In the genomic region with DNA sequence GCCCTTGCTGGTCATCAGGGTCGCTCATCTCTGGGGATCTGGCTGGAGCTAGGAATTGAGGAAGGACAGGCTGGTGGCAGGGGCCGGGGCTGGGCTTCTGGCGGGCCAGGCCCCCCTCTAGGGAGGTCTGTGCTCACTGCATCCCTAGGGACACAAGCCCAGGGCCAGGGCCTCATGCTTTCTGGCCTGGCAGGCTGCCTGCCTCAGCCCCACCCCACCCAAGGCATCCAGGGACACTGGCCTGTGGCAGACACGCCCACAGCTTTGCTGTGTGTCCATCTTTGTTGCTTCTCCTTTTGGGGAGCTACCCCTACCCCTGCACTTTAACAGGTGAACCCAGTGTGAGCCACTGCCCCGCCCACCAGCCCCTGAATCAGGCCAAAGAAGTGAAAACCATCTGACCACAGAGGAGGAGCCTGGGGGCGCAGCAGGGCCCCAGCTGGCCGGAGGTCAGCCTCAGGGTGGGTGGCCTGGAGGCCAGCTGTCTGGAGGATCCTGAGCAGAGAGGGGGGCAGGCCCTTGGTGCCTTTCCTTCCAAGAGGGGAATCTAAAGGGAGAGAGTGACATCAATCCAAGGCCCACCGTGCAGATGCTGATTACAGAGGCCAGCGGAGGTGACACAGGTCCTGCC, we compare ENCODE assay signal across 8 cellular contexts. TPM values are rescaled to one million over a fixed set of nuclear protein-coding genes. Genes with fewer than 3 reads are reported as not detected.
DNase-seq lines count a peak whose midpoint lies in the region; ATAC-seq and TF ChIP-seq lines count a peak whose summit lies in the region.

No MANE protein-coding gene starts in this region.

- peak overlapping the region; percentile 99 for H2AFZ ChIP-seq in PC-3 (ENCODE audit: low read length)

- H3K4me2 ChIP-seq in PC-3 (ENCODE audit: low read length): peak overlapping the region; percentile 82

- POLR2A ChIA-PET in HEK293 (lab: Yijun Ruan, JAX): interaction anchor here (1.1 kb wide), 1 partner anchor 138 kb away, joined by 3 read pairs; no protein-coding TSS in a partner anchor
- POLR2A ChIA-PET in PC-3 (lab: Charles Lee; ENCODE audit: unreplicated experiment): no interaction called here

- no peak overlapping the region for H3K4me3 ChIP-seq in HEK293 (ENCODE audit: low read depth, low read length)
- no peak overlapping the region for H3K4me3 ChIP-seq in PC-3 (ENCODE audit: low read length)
- H3K4me3 ChIP-seq in cardiac muscle cell: no peak overlapping the region

- ATAC-seq in PC-3 (peak; percentile 41), omental fat pad (ENCODE audit: low FRiP score) (peak; percentile 9), HG02938 (IDR thresholded peaks at IDR 0.05; ENCODE audit: unreplicated experiment) (no peak)

- H3K79me2 ChIP-seq in PC-3 (ENCODE audit: low read length): no peaks in the 10 kb centered on the region

- H3K27me3 ChIP-seq in PC-3 (ENCODE audit: low read length): no peaks in the 10 kb centered on the region
- no peaks in the 10 kb centered on the region for H3K27me3 ChIP-seq in cardiac muscle cell

- no peaks in the 10 kb centered on the region for H4K20me1 ChIP-seq in PC-3 (ENCODE audit: low read length)

- no TSS peak for BruUV-seq in PC-3 (replicated peaks; lab: Mats Ljungman, UMichigan)

- no peaks in the 10 kb centered on the region for H3F3A ChIP-seq in PC-3 (ENCODE audit: low read length, unreplicated experiment)

- intact Hi-C loops in PC-3 (cut with micrococcal nuclease): loop anchor here (5.0 to 10.0 kb wide), 2 partner anchors 93 to 201 kb away; a partner anchor contains a TSS

- no peak overlapping the region for H3K9ac ChIP-seq in PC-3 (ENCODE audit: low read length)

- TF ChIP-seq CTCF in HEK293 (tag by site-specific recombination; IDR thresholded peaks at IDR 0.05) (no peak), PC-3 (conservative IDR thresholded peaks at IDR 0.05; ENCODE audit: low read depth, low read length) (no peak), cardiac muscle cell (IDR thresholded peaks at IDR 0.05; ENCODE audit: low read depth, low read length) (no peak), omental fat pad (IDR thresholded peaks at IDR 0.05) (no peak)

- no peaks in the 10 kb centered on the region for H3K4me1 ChIP-seq in HEK293 (ENCODE audit: control insufficient read depth, insufficient read depth, low read length)
- H3K4me1 ChIP-seq in PC-3 (ENCODE audit: insufficient read depth, low read length): peaks cover 16% of the 10 kb centered on the region
- peaks cover 10% of the 10 kb centered on the region for H3K4me1 ChIP-seq in cardiac muscle cell (ENCODE audit: low read depth)

- CTCF ChIA-PET in HEK293 (lab: Yijun Ruan, JAX) (interaction anchor here (0.6 to 2.5 kb wide), 23 partner anchors 9 to 288 kb away, joined by 3 to 31 read pairs (median 6); no protein-coding TSS in a partner anchor), PC-3 (lab: Charles Lee) (interaction anchor here (1.0 to 1.6 kb wide), 3 partner anchors 16 to 195 kb away, joined by 3 to 13 read pairs (median 12); no protein-coding TSS in a partner anchor)

- no peaks in the 10 kb centered on the region for H3K36me3 ChIP-seq in HEK293 (ENCODE audit: control insufficient read depth in 2 of 2, insufficient read depth in 1 of 2, low read length in 2 of 2)
- no peaks in the 10 kb centered on the region for H3K36me3 ChIP-seq in PC-3 (ENCODE audit: low read depth, low read length)
- H3K36me3 ChIP-seq in cardiac muscle cell: no peaks in the 10 kb centered on the region

- DNase-seq in PC-3 (no peak), cardiac muscle cell (ENCODE audit: low read depth in 1 of 2, low spot score in 1 of 2) (no peak), omental fat pad (ENCODE audit: low spot score) (no peak), 8988T (no peak), NCI-H1105 treated with DMSO at 0.1 percent for 48 hours (lab: John Stamatoyannopoulos, UW) (no peak), KBM-7 (no peak)

- in situ Hi-C loops in KBM-7 (cut with MboI; ENCODE audit: low pct_unique_long_range_greater_than_20kb, low sequenced_read_pairs): no loop called here

- H3K27ac ChIP-seq in HEK293 (ENCODE audit: extremely low read depth, low read depth, low read length) (no peak overlapping the region), PC-3 (ENCODE audit: low read length) (0 out of 2 replicates have a peak overlapping the region, but pooled peaks have one; percentile 41), cardiac muscle cell (peak overlapping the region; percentile 81)

- no peaks in the 10 kb centered on the region for H3K9me2 ChIP-seq in PC-3 (replicated peaks; ENCODE audit: low read length)

- H3K9me3 ChIP-seq in HEK293 (ENCODE audit: control insufficient read depth, insufficient read depth, low read depth, low read length) (no peaks in the 10 kb centered on the region), PC-3 (ENCODE audit: low read length) (no peaks in the 10 kb centered on the region), cardiac muscle cell (ENCODE audit: low read depth) (no peaks in the 10 kb centered on the region)

TF ChIP-seq in HEK293, 187 proteins besides CTCF, POLR2A, EP300 and RAD21:
- 0 out of 2 replicates have a peak, but pooled peaks have one; percentile 6 for TF ChIP-seq KLF1 (tag by site-specific recombination; IDR thresholded peaks at IDR 0.05)
- no peak for TF ChIP-seq OVOL3 (tag by site-specific recombination; IDR thresholded peaks at IDR 0.05)
- TF ChIP-seq, protein P1, sequence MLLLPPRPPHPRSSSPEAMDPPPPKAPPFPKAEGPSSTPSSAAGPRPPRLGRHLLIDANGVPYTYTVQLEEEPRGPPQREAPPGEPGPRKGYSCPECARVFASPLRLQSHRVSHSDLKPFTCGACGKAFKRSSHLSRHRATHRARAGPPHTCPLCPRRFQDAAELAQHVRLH (tag by site-specific recombination; IDR thresholded peaks at IDR 0.05): no peak
- no peak for TF ChIP-seq HOXD13 (CRISPR knock-in tag; IDR thresholded peaks at IDR 0.05; ENCODE audit: borderline replicate concordance)
- TF ChIP-seq, protein P2, sequence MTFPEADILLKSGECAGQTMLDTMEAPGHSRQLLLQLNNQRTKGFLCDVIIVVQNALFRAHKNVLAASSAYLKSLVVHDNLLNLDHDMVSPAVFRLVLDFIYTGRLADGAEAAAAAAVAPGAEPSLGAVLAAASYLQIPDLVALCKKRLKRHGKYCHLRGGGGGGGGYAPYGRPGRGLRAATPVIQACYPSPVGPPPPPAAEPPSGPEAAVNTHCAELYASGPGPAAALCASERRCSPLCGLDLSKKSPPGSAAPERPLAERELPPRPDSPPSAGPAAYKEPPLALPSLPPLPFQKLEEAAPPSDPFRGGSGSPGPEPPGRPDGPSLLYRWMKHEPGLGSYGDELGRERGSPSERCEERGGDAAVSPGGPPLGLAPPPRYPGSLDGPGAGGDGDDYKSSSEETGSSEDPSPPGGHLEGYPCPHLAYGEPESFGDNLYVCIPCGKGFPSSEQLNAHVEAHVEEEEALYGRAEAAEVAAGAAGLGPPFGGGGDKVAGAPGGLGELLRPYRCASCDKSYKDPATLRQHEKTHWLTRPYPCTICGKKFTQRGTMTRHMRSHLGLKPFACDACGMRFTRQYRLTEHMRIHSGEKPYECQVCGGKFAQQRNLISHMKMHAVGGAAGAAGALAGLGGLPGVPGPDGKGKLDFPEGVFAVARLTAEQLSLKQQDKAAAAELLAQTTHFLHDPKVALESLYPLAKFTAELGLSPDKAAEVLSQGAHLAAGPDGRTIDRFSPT (tag by site-specific recombination; IDR thresholded peaks at IDR 0.05): no peak

RNA-seq across cellular contexts. Expression of a gene that starts 26.8 kb away (rescaled TPM):
- total RNA-seq in PC-3 (2014; rRNA removed) (14.2 and 19.3 TPM in 2 replicates), cardiac muscle cell (26.0 and 37.4 TPM in 2 replicates), omental fat pad (1 to 10 TPM; 1.3 to 5.9 (median 2.7) TPM)
- 9.0 and 9.2 TPM in 2 replicates for polyA plus RNA-seq in cardiac muscle cell

RNA-seq across cellular contexts. Expression of a gene that starts 56.0 kb away (rescaled TPM):
- 18.9 and 25.3 TPM in 2 replicates for total RNA-seq in PC-3 (2014; rRNA removed)
- 49.3 and 79.3 TPM in 2 replicates for total RNA-seq in cardiac muscle cell
- polyA plus RNA-seq in cardiac muscle cell: 51.8 and 57.5 TPM in 2 replicates
- total RNA-seq in omental fat pad: 10 to 100 TPM; 19.1 to 25.4 (median 19.5) TPM
